8 cellular contexts compared by ENCODE assay signal in the genomic region with DNA sequence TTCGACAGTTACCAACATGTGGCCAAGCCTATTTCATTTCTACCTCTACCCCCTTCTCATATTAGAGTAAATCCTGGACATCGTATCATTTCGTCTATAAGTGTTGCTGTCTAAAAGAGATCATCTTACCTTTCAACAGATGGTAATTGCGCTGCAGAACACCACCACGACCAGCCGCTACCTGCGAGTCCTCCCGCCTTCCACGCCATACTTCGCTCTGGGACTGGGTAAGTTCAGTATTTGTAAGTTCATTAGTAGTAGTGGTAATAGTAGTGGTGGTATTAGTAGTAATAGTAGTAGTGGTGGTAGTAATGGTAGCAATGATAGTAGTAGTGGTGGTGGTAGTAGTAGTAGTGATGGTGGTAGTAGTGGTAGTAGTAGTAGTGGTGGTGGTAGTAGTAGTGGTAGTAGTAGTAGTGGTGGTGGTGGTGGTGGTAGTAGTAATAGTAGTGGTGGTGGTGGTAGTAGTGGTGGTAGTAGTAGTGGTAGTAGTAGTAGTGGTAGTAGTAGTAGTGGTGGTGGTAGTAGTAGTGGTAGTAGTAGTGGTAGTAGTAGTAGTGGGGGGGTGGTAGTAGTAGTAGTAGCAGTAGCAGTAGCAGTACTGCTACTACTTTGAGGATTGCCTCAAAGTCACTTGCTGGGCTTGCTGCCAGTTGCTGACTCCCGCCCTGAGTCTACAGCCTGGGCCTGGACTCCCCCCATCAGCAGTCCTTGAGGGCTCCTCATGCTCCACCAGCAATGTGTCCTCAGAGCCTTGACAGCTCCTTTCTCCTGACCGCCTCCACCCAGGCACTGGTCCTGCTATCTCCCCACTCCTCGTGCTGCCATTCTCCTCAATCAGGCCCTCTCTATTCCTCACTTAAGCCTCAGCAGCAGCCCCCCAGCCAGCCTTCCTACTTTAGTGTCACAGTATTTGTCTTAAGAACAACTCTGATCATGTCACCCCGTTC. TPM values are rescaled to one million over a fixed set of nuclear protein-coding genes. Genes with fewer than 3 reads are reported as not detected.
DNase-seq lines count a peak whose midpoint lies in the region; ATAC-seq, FAIRE-seq and TF ChIP-seq lines count a peak whose summit lies in the region.

No MANE protein-coding gene starts in this region.

- ATAC-seq in central memory CD8-positive, alpha-beta T cell (replicated peaks; ENCODE audit: extremely low read depth, poor library complexity, severe bottlenecking) = peak; percentile 61

- H3K9me3 Mint-ChIP-seq in central memory CD8-positive, alpha-beta T cell = peaks cover 8% of the 10 kb centered on the region
- peaks cover 45% of the 10 kb centered on the region for H3K9me3 Mint-ChIP-seq in nephron progenitor cell

- H3K27me3 Mint-ChIP-seq in central memory CD8-positive, alpha-beta T cell = no peaks in the 10 kb centered on the region
- peaks cover 35% of the 10 kb centered on the region for H3K27me3 Mint-ChIP-seq in nephron progenitor cell (ENCODE audit: low read depth, poor library complexity)

- H3K36me3 Mint-ChIP-seq in central memory CD8-positive, alpha-beta T cell (ENCODE audit: insufficient read depth) = peaks cover 26% of the 10 kb centered on the region
- H3K36me3 Mint-ChIP-seq in nephron progenitor cell (ENCODE audit: low read depth) = peaks cover 14% of the 10 kb centered on the region

- DNase-seq in EL (peak; percentile 60), NCI-H460 (ENCODE audit: extremely low read depth, low read depth) (peak; percentile 6), nephron progenitor cell (peak; percentile 27), frontal cortex (ENCODE audit: low spot score in 2 of 2) (no peak), putamen (ENCODE audit: low spot score) (no peak), pons (ENCODE audit: low spot score) (no peak), NCI-H69 (lab: John Stamatoyannopoulos, UW) (no peak)
- DNase-seq in central memory CD8-positive, alpha-beta T cell (ENCODE audit: low spot score in 2 of 2) = peak in 1 of 2 donors; percentile 46

- H3K27ac Mint-ChIP-seq in central memory CD8-positive, alpha-beta T cell (ENCODE audit: low read depth) = peak overlapping the region; percentile 90
- H3K27ac Mint-ChIP-seq in nephron progenitor cell = peak overlapping the region; percentile 89

- FAIRE-seq in frontal cortex (lab: Jason Lieb, UNC) = no peak

- no peak for TF ChIP-seq CTCF in nephron progenitor cell (IDR thresholded peaks at IDR 0.05)

- H3K4me1 Mint-ChIP-seq in central memory CD8-positive, alpha-beta T cell = peaks cover 7% of the 10 kb centered on the region
- no peaks in the 10 kb centered on the region for H3K4me1 Mint-ChIP-seq in nephron progenitor cell

- H3K4me3 Mint-ChIP-seq in central memory CD8-positive, alpha-beta T cell = peak overlapping the region; percentile 67
- no peak overlapping the region for H3K4me3 Mint-ChIP-seq in nephron progenitor cell

RNA-seq across cellular contexts. Expression of gene DLEC1, which starts 45.3 kb away (rescaled TPM):
- 0.10 TPM in 1 of 2 replicates, not detected in the other for total RNA-seq in NCI-H460 (2014; rRNA removed; shearing (Covaris generic))
- 0.01 and 0.06 TPM in 2 replicates for polyA plus RNA-seq in NCI-H460 (2014; cell fraction: nucleus; rRNA removed)
- total RNA-seq in frontal cortex = 0.41 TPM

RNA-seq across cellular contexts. Expression of gene ACAA1, which starts 52.6 kb away (rescaled TPM):
- total RNA-seq in NCI-H460 (2014; rRNA removed; shearing (Covaris generic)) = 8.0 and 13.5 TPM in 2 replicates
- polyA plus RNA-seq in NCI-H460 (2014; cell fraction: nucleus; rRNA removed) = 16.6 and 20.6 TPM in 2 replicates
- 30.2 TPM for total RNA-seq in frontal cortex

RNA-seq across cellular contexts. Expression of gene MYD88, which starts 54.2 kb away (rescaled TPM):
- total RNA-seq in NCI-H460 (2014; rRNA removed; shearing (Covaris generic)) = 5.9 and 8.3 TPM in 2 replicates
- 0.91 and 8.1 TPM in 2 replicates for polyA plus RNA-seq in NCI-H460 (2014; cell fraction: nucleus; rRNA removed)
- total RNA-seq in frontal cortex = 3.7 TPM

RNA-seq across cellular contexts. Expression of gene PLCD1, which starts 54.9 kb away (rescaled TPM):
- total RNA-seq in NCI-H460 (2014; rRNA removed; shearing (Covaris generic)) = 1.2 and 1.9 TPM in 2 replicates
- polyA plus RNA-seq in NCI-H460 (2014; cell fraction: nucleus; rRNA removed) = 1.5 and 5.7 TPM in 2 replicates
- 4.1 TPM for total RNA-seq in frontal cortex

Comparison
In these comparisons a context has a peak if more than half of its experiments do, and no peak if none do; other contexts are left out.
1. DNase-seq: peak in EL (single experiment), NCI-H460 (single experiment) and nephron progenitor cell (single experiment); none in frontal cortex (0 of 2), putamen (single experiment), pons (single experiment) and NCI-H69 (single experiment).